8 cellular contexts compared by ENCODE assay signal in genomic region chr16:3457434-3458252, GRCh38. TPM values are rescaled to one million over a fixed set of nuclear protein-coding genes. Genes with fewer than 3 reads are reported as not detected.
A peak's percentile ranks its signal among the peaks of the same experiment; 100 is the strongest.
DNase-seq lines count a peak whose midpoint lies in the region; ATAC-seq, FAIRE-seq and TF ChIP-seq lines count a peak whose summit lies in the region.

No MANE protein-coding gene starts in this region.

- H3K27ac Mint-ChIP-seq in endothelial cell (ENCODE audit: unreplicated experiment): peak overlapping the region; percentile 92

- FAIRE-seq in D721Med (lab: Jason Lieb, UNC) (no peak), HTR-8/SVneo (lab: Jason Lieb, UNC) (peak; percentile 86)

- H3K4me3 Mint-ChIP-seq in endothelial cell (ENCODE audit: unreplicated experiment): peak overlapping the region; percentile 81

- H3K27me3 Mint-ChIP-seq in endothelial cell (ENCODE audit: unreplicated experiment): peaks cover 22% of the 10 kb centered on the region

- DNase-seq in D721Med (ENCODE audit: insufficient read length, low spot score): peak; percentile 97
- peak; percentile 95 for DNase-seq in HTR-8/SVneo (ENCODE audit: insufficient read length, low spot score)
- DNase-seq in NOMO-1 treated with DMSO at 0.1 percent for 48 hours (lab: John Stamatoyannopoulos, UW; ENCODE audit: unreplicated experiment): peak; percentile 81
- DNase-seq in activated CD8-positive, alpha-beta memory T cell treated with anti-CD3 and anti-CD28 coated beads, Interleukin-2, amount 50 U/mL, for 4 hours: peak; percentile 90
- DNase-seq in endothelial cell (ENCODE audit: low spot score): peak; percentile 96
- DNase-seq in middle frontal gyrus (ENCODE audit: extremely low spot score, low spot score): peak; percentile 86
- peak; percentile 75 to 81 for DNase-seq in stimulated activated CD8-positive, alpha-beta memory T cell treated with anti-CD3 and anti-CD28 coated beads, Interleukin-2, amount 100 ng/mL, for 1 hour (ENCODE audit: low read depth in 2 of 2)

- peaks cover 12% of the 10 kb centered on the region for H3K36me3 Mint-ChIP-seq in endothelial cell (ENCODE audit: low read depth, unreplicated experiment)

- H3K4me1 Mint-ChIP-seq in endothelial cell (ENCODE audit: unreplicated experiment): peaks cover 47% of the 10 kb centered on the region

- peak; percentile 38 for TF ChIP-seq CTCF in D721Med (IDR thresholded peaks at IDR 0.05; ENCODE audit: insufficient read depth, missing control alignments)
- peak; percentile 55 for TF ChIP-seq CTCF in endothelial cell (IDR thresholded peaks at IDR 0.05; ENCODE audit: unreplicated experiment)

- ATAC-seq in GM21381 (IDR thresholded peaks at IDR 0.05; ENCODE audit: unreplicated experiment): peak; percentile 84

- H3K9me3 Mint-ChIP-seq in endothelial cell (ENCODE audit: unreplicated experiment): peaks cover 4% of the 10 kb centered on the region

RNA-seq across cellular contexts. Expression of gene NAA60, which starts 14.2 kb away (rescaled TPM):
- 75.5 TPM for total RNA-seq in endothelial cell (ENCODE audit: unreplicated experiment)

RNA-seq across cellular contexts. Expression of gene ZNF597, which starts 14.3 kb away (rescaled TPM):
- 5.7 TPM for total RNA-seq in endothelial cell (ENCODE audit: unreplicated experiment)

RNA-seq across cellular contexts. Expression of gene C16orf90, which starts 37.6 kb away (rescaled TPM):
- not detected for total RNA-seq in endothelial cell (ENCODE audit: unreplicated experiment)

RNA-seq across cellular contexts. Expression of gene CLUAP1, which starts 43.2 kb away (rescaled TPM):
- total RNA-seq in endothelial cell (ENCODE audit: unreplicated experiment): 15.8 TPM

RNA-seq across cellular contexts. Expression of gene ZNF174, which starts 56.6 kb away (rescaled TPM):
- 10.3 TPM for total RNA-seq in endothelial cell (ENCODE audit: unreplicated experiment)

Comparison
In these comparisons a context has a peak if more than half of its experiments do, and no peak if none do; other contexts are left out.
1. Peak in every context shown above with its lines: DNase-seq and ATAC-seq.